In genomic region chr2:222930862-222931261, GRCh38 we compare ENCODE assay signal across 24 cellular contexts.
DNase-seq lines count a peak whose midpoint lies in the region; ATAC-seq, FAIRE-seq and TF ChIP-seq lines count a peak whose summit lies in the region.
"Had no signal": no experiment of that assay in that cellular context is flagged by ENCODE, and none has a peak within 500 bp of the region (broad histone marks: within the 10 kb centered on the region; RNA-seq: fewer than 3 reads in every experiment).

No MANE protein-coding gene starts in this region.

- DNase-seq in activated T-cell treated with anti-CD3 and anti-CD28 coated beads, Interleukin-2, amount 50 U/mL, for 24 hours = no peak
- DNase-seq in activated T-cell treated with anti-CD3 and anti-CD28 coated beads for 4 hours (no peak), endothelial cell of umbilical vein (ENCODE audit: low read depth, low spot score) (peak; percentile 83), smooth muscle cell (lab: John Stamatoyannopoulos, UW; ENCODE audit: unreplicated experiment) (no peak), ecto neural progenitor cell (ENCODE audit: low spot score) (no peak), OCI-M1 (lab: John Stamatoyannopoulos, UW) (no peak)
- DNase-seq: 8988T; activated CD4-positive, CD25-positive, alpha-beta regulatory T cell treated with anti-CD3 and anti-CD28 coated beads, Interleukin-2, amount 50 U/mL, for 72 hours; activated gamma-delta T cell treated with Interleukin-2 at 50 U/mL for 16 hours; activated naive CD8-positive, alpha-beta T cell treated with anti-CD3 and anti-CD28 coated beads, Interleukin-2, amount 50 U/mL, for 24 hours; activated T-cell treated with anti-CD3 and anti-CD28 coated beads, Interleukin-2, amount 50 U/mL, for 1 hour; CD8-positive, alpha-beta memory T cell; esophagus squamous epithelium; MG63; NCI-H146; NCI-H526; T-helper 9 cell; trophoblast cell had no signal

- peaks cover 5% of the 10 kb centered on the region for H3K9me3 Mint-ChIP-seq in activated T-cell treated with anti-CD3 and anti-CD28 coated beads, Interleukin-2, amount 50 U/mL, for 24 hours
- H3K9me3 Mint-ChIP-seq: activated naive CD8-positive, alpha-beta T cell treated with anti-CD3 and anti-CD28 coated beads, Interleukin-2, amount 50 U/mL, for 24 hours; CD8-positive, alpha-beta memory T cell had no signal

- BruUV-seq in endothelial cell of umbilical vein (replicated peaks; lab: Mats Ljungman, UMichigan) = no TSS peak

- 77% methylated on average over 2 of the region's 2 CpGs for WGBS in smooth muscle cell (ENCODE audit: low lambda C conversion rate)

- CTCF ChIA-PET in endothelial cell of umbilical vein (lab: Charles Lee) = interaction anchor here (0.6 to 2.3 kb wide), 12 partner anchors 8 to 1907 kb away, joined by 3 to 21 read pairs (median 4); no protein-coding TSS in a partner anchor

- no peaks in the 10 kb centered on the region for H3K9me3 ChIP-seq in endothelial cell of umbilical vein (replicated peaks; ENCODE audit: control insufficient read depth, insufficient read depth, low read length)
- peaks cover 4% of the 10 kb centered on the region for H3K9me3 ChIP-seq in smooth muscle cell (replicated peaks; ENCODE audit: low read depth)
- H3K9me3 ChIP-seq: esophagus squamous epithelium, MG63 had no signal

- H3K27ac Mint-ChIP-seq in activated T-cell treated with anti-CD3 and anti-CD28 coated beads, Interleukin-2, amount 50 U/mL, for 24 hours = peak overlapping the region; percentile 51
- H3K27ac Mint-ChIP-seq: activated naive CD8-positive, alpha-beta T cell treated with anti-CD3 and anti-CD28 coated beads, Interleukin-2, amount 50 U/mL, for 24 hours had no signal

- H2AFZ ChIP-seq in endothelial cell of umbilical vein (ENCODE audit: low read depth, low read length) = no peak overlapping the region
- H2AFZ ChIP-seq in smooth muscle cell (ENCODE audit: low read depth) = no peak overlapping the region

- no peaks in the 10 kb centered on the region for H3K4me1 Mint-ChIP-seq in activated T-cell treated with anti-CD3 and anti-CD28 coated beads, Interleukin-2, amount 50 U/mL, for 24 hours (ENCODE audit: low read depth)
- H3K4me1 Mint-ChIP-seq: activated naive CD8-positive, alpha-beta T cell treated with anti-CD3 and anti-CD28 coated beads, Interleukin-2, amount 50 U/mL, for 24 hours; brain; CD8-positive, alpha-beta memory T cell had no signal

- H3K9ac ChIP-seq in endothelial cell of umbilical vein (replicated peaks; ENCODE audit: extremely low read depth, insufficient read depth, low read length) (no peak overlapping the region), smooth muscle cell (ENCODE audit: low read depth) (no peak overlapping the region)

- H3K36me3 ChIP-seq in endothelial cell of umbilical vein (ENCODE audit: control insufficient read depth in 2 of 2, extremely low read depth in 1 of 2, insufficient read depth in 2 of 2, low read length in 2 of 2) = peaks cover 5 to 23% of the 10 kb centered on the region in 2 experiments
- H3K36me3 ChIP-seq in smooth muscle cell (ENCODE audit: low read depth) = peaks cover 22% of the 10 kb centered on the region

- no peaks in the 10 kb centered on the region for H3K27me3 Mint-ChIP-seq in activated T-cell treated with anti-CD3 and anti-CD28 coated beads, Interleukin-2, amount 50 U/mL, for 24 hours
- H3K27me3 Mint-ChIP-seq: activated naive CD8-positive, alpha-beta T cell treated with anti-CD3 and anti-CD28 coated beads, Interleukin-2, amount 50 U/mL, for 24 hours; brain; CD8-positive, alpha-beta memory T cell; IgD-negative memory B cell had no signal

- FAIRE-seq in endothelial cell of umbilical vein (lab: Jason Lieb, UNC) = peak; percentile 78
- FAIRE-seq: keratinocyte had no signal

- intact Hi-C loops in endothelial cell of umbilical vein (cut with micrococcal nuclease) = loop anchor here (1.0 kb wide), 1 partner anchor 8 kb away; no protein-coding TSS in a partner anchor

- H3K27ac ChIP-seq in endothelial cell of umbilical vein (ENCODE audit: insufficient read depth, low read depth, low read length) (no peak overlapping the region), smooth muscle cell (ENCODE audit: low read depth) (peak overlapping the region; percentile 58)
- H3K27ac ChIP-seq: esophagus squamous epithelium had no signal

- no peak overlapping the region for H3K4me3 Mint-ChIP-seq in activated T-cell treated with anti-CD3 and anti-CD28 coated beads, Interleukin-2, amount 50 U/mL, for 24 hours
- H3K4me3 Mint-ChIP-seq: activated naive CD8-positive, alpha-beta T cell treated with anti-CD3 and anti-CD28 coated beads, Interleukin-2, amount 50 U/mL, for 24 hours; brain; CD8-positive, alpha-beta memory T cell; IgD-negative memory B cell had no signal

- H4K20me1 ChIP-seq in endothelial cell of umbilical vein (replicated peaks; ENCODE audit: control insufficient read depth, extremely low read depth, insufficient read depth, low read length) = no peaks in the 10 kb centered on the region
- H4K20me1 ChIP-seq in smooth muscle cell (ENCODE audit: low read depth) = peaks cover 12% of the 10 kb centered on the region

- no peak for TF ChIP-seq POLR2A in endothelial cell of umbilical vein (IDR thresholded peaks at IDR 0.05; ENCODE audit: low read depth, low read length)

- H3K79me2 ChIP-seq in endothelial cell of umbilical vein (ENCODE audit: control insufficient read depth, insufficient read depth, low read length) (peaks cover 2% of the 10 kb centered on the region), smooth muscle cell (ENCODE audit: low read depth) (peaks cover 14% of the 10 kb centered on the region)

- peaks cover 20% of the 10 kb centered on the region for H3F3A ChIP-seq in smooth muscle cell (ENCODE audit: low read depth)

- H3K4me2 ChIP-seq in endothelial cell of umbilical vein (ENCODE audit: insufficient read depth, low read length) (no peak overlapping the region), smooth muscle cell (no peak overlapping the region)

- H3K36me3 Mint-ChIP-seq in activated T-cell treated with anti-CD3 and anti-CD28 coated beads, Interleukin-2, amount 50 U/mL, for 24 hours (ENCODE audit: low read depth) = peaks cover 78% of the 10 kb centered on the region

- dilution Hi-C loops in endothelial cell of umbilical vein (cut with MboI; ENCODE audit: extremely low pct_ligation_motif_present, low sequenced_read_pairs) = no loop called here

- H3K4me3 ChIP-seq in endothelial cell of umbilical vein (replicated peaks in 1 of 3; ENCODE audit: insufficient read depth in 1 of 3, low read depth in 1 of 3, low read length in 3 of 3) = no peak overlapping the region
- H3K4me3 ChIP-seq in smooth muscle cell = no peak overlapping the region
- H3K4me3 ChIP-seq: esophagus squamous epithelium, lung, MG63 had no signal

- ATAC-seq in SK-N-SH treated with all-trans-retinoic acid at 6 μM for 48 hours = peak; percentile 94
- no peak for ATAC-seq in HG02642 (IDR thresholded peaks at IDR 0.05; ENCODE audit: poor library complexity, unreplicated experiment)
- ATAC-seq: activated naive CD8-positive, alpha-beta T cell treated with anti-CD3 and anti-CD28 coated beads, Interleukin-2, amount 50 U/mL, for 24 hours had no signal

- TF ChIP-seq CTCF in endothelial cell of umbilical vein (IDR thresholded peaks at IDR 0.05; ENCODE audit: extremely low read depth in 1 of 2, insufficient read depth in 1 of 2, low read depth in 1 of 2, low read length in 2 of 2) (no peak), smooth muscle cell (IDR thresholded peaks at IDR 0.05; ENCODE audit: borderline replicate concordance, insufficient read depth, poor library complexity, severe bottlenecking) (no peak)

- H3K9me1 ChIP-seq in endothelial cell of umbilical vein (replicated peaks; ENCODE audit: control insufficient read depth, extremely low read depth, insufficient read depth, low read length) = no peaks in the 10 kb centered on the region

- no peaks in the 10 kb centered on the region for H3K27me3 ChIP-seq in endothelial cell of umbilical vein (ENCODE audit: control insufficient read depth in 2 of 2, insufficient read depth in 2 of 2, low read length in 2 of 2)
- no peaks in the 10 kb centered on the region for H3K27me3 ChIP-seq in smooth muscle cell (ENCODE audit: low read depth)
- H3K27me3 ChIP-seq: esophagus squamous epithelium, MG63 had no signal

- POLR2A ChIA-PET in endothelial cell of umbilical vein (lab: Charles Lee) = no interaction called here

- H3K4me1 ChIP-seq in endothelial cell of umbilical vein (ENCODE audit: control insufficient read depth, extremely low read depth, insufficient read depth, low read length) = peaks cover 5% of the 10 kb centered on the region
- H3K4me1 ChIP-seq in smooth muscle cell (ENCODE audit: low read depth) = no peaks in the 10 kb centered on the region
- H3K4me1 ChIP-seq: esophagus squamous epithelium had no signal

TF ChIP-seq in SK-N-SH treated with all-trans-retinoic acid at 6 μM for 48 hours, 23 proteins besides CTCF, POLR2A, EP300 and RAD21 (continues in another document):
- no peak for TF ChIP-seq ZNF8 (CRISPR knock-in tag; IDR thresholded peaks at IDR 0.05)

TF ChIP-seq in endothelial cell of umbilical vein, 7 proteins besides CTCF, POLR2A, EP300 and RAD21:
- peak; percentile 18 for TF ChIP-seq JUN (IDR thresholded peaks at IDR 0.05; ENCODE audit: borderline replicate concordance, insufficient read depth, insufficient read length, low read depth)
- no peak for TF ChIP-seq POLR2AphosphoS5 (IDR thresholded peaks at IDR 0.05; ENCODE audit: insufficient read depth, low read depth, low read length)
- peak; percentile 43 for TF ChIP-seq FOS (IDR thresholded peaks at IDR 0.05; ENCODE audit: borderline replicate concordance, insufficient read depth, low read length)
- TF ChIP-seq, protein P1, sequence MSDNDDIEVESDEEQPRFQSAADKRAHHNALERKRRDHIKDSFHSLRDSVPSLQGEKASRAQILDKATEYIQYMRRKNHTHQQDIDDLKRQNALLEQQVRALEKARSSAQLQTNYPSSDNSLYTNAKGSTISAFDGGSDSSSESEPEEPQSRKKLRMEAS (IDR thresholded peaks at IDR 0.05; ENCODE audit: insufficient read depth, insufficient read length) = no peak
- TF ChIP-seq MYC (IDR thresholded peaks at IDR 0.05; ENCODE audit: low read depth, low read length) = no peak
- no peak for TF ChIP-seq EZH2 (IDR thresholded peaks at IDR 0.05; ENCODE audit: borderline replicate concordance, low read depth, low read length, severe bottlenecking)
- peak; percentile 27 for TF ChIP-seq GATA2 (IDR thresholded peaks at IDR 0.05; ENCODE audit: insufficient read depth, insufficient read length, low read depth, low read length)
